ENCODE assay signal across 21 cellular contexts in the genomic region with DNA sequence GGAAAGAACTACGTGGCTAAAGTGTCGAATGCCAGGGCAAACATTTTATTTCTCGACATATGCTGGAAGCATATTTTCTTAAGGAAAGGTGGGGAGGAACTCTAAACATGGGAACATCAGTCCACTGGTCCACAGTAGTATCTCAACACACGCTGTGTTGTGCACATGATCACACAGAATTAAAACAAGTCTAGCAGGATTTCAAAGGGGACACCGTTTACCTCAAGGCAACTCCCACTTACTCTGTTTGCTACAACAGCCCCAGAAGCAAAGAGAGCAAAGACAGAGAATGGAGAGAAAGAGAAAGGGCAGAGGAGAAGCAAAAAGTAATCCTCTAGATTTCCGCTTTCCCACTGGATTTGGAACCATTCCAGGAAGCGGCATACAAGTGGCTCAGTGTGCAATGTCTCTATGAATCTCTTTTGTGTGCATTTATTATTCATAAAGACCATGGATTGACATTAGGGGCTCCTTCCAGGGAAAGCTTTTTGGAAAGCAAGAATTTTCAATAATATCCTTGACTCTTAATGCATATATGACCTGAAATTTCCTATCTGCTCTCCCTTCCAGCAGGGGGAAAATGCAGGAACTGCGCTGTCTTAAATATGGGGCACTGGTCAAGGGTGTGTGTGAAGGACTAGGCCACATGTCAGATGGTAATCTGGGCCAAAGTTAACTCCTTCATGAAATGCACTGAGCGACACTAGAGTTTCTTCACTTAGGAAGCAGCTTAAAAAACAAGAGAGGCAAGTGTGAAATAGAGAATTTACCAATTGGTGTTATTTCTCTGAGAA. TPM values are rescaled to one million over a fixed set of nuclear protein-coding genes. Genes with fewer than 3 reads are reported as not detected.
DNase-seq lines count a peak whose midpoint lies in the region; FAIRE-seq and TF ChIP-seq lines count a peak whose summit lies in the region.
"Had no signal": no experiment of that assay in that cellular context is flagged by ENCODE, and none has a peak within 500 bp of the region (broad histone marks: within the 10 kb centered on the region; RNA-seq: fewer than 3 reads in every experiment).

No MANE protein-coding gene starts in this region.

- H3K36me3 ChIP-seq in keratinocyte (ENCODE audit: control insufficient read depth in 2 of 2, extremely low read depth in 1 of 2, insufficient read depth in 2 of 2, low read length in 2 of 2) (peaks cover 0 to 2% of the 10 kb centered on the region in 2 experiments), testis (ENCODE audit: low read depth, missing control alignments) (no peaks in the 10 kb centered on the region)

- no peak overlapping the region for H2AFZ ChIP-seq in keratinocyte (ENCODE audit: control insufficient read depth, low read length)
- H2AFZ ChIP-seq: GM23248 had no signal

- peaks cover 47% of the 10 kb centered on the region for H3K79me2 ChIP-seq in keratinocyte (ENCODE audit: control insufficient read depth, insufficient read depth, low read length)

- H3K4me1 ChIP-seq in keratinocyte (ENCODE audit: control insufficient read depth, extremely low read depth, insufficient read depth, low read length) (peaks cover 67% of the 10 kb centered on the region), testis (peaks cover 37% of the 10 kb centered on the region)

- intact Hi-C loops in testis (cut with DNase I; ENCODE audit: low total_unique reads) = no loop called here

- DNase-seq in NCI-H446 (lab: John Stamatoyannopoulos, UW) (peak; percentile 12 to 60), NCI-H446 treated with DMSO at 0.1 percent for 48 hours (lab: John Stamatoyannopoulos, UW) (no peak), SK-MEL-5 (ENCODE audit: low read depth, low spot score) (peak; percentile 48), keratinocyte (ENCODE audit: low read depth, low spot score) (no peak), testis (no peak), activated T-cell treated with anti-CD3 and anti-CD28 coated beads for 4 hours (no peak), DMS79 (lab: John Stamatoyannopoulos, UW) (no peak)
- no peak for DNase-seq in activated naive CD4-positive, alpha-beta T cell treated with anti-CD3 and anti-CD28 coated beads, Interleukin-2, amount 50 U/mL, for 16 hours
- DNase-seq: activated CD8-positive, alpha-beta T cell treated with anti-CD3 and anti-CD28 coated beads for 36 hours; CD4-positive, CD25-positive, alpha-beta regulatory T cell; central memory CD4-positive, alpha-beta T cell; effector CD8-positive, alpha-beta T cell; EL; GM23248; left ventricle myocardium superior; NCI-H1048; NCI-H510A; posterior cingulate gyrus; stimulated activated CD4-positive, alpha-beta T cell treated with anti-CD3 and anti-CD28 coated beads, Interleukin-12 subunit alpha, Interleukin-12 subunit beta, amount 100 ng/mL, for 4 hours; stimulated activated naive B cell treated with anti-CD40 and anti-IgM and Interleukin-4, amounts not matched to agents 10 μg/mL and 1 μg/mL and 100 μg/mL, for 72 hours; SW 1271 had no signal

- peak overlapping the region; percentile 18 for H3K4me2 ChIP-seq in keratinocyte (ENCODE audit: control insufficient read depth, extremely low read depth, insufficient read depth, low read depth, low read length)

- no peak overlapping the region for H3K4me3 ChIP-seq in keratinocyte (ENCODE audit: control insufficient read depth in 2 of 3, extremely low read depth in 1 of 3, insufficient read depth in 2 of 3, low read depth in 1 of 3, low read length in 3 of 3)
- H3K4me3 ChIP-seq in testis = no peak overlapping the region
- H3K4me3 ChIP-seq: GM23248 had no signal

- H3K27me3 ChIP-seq in keratinocyte (ENCODE audit: control insufficient read depth, extremely low read depth, insufficient read depth, low read length) = no peaks in the 10 kb centered on the region
- H3K27me3 ChIP-seq in testis = no peaks in the 10 kb centered on the region

- no peak overlapping the region for H3K9ac ChIP-seq in keratinocyte (ENCODE audit: control insufficient read depth, extremely low read depth, insufficient read depth, low read length)
- H3K9ac ChIP-seq: GM23248 had no signal

- H4K20me1 ChIP-seq in keratinocyte (ENCODE audit: control insufficient read depth, extremely low read depth, insufficient read depth, low read length) = no peaks in the 10 kb centered on the region

- no peak for TF ChIP-seq POLR2A in testis (IDR thresholded peaks at IDR 0.05)

- TF ChIP-seq CTCF in keratinocyte (optimal IDR thresholded peaks at IDR 0.05 in 1 of 3, IDR thresholded peaks at IDR 0.05 in 1 of 3, conservative IDR thresholded peaks at IDR 0.05 in 1 of 3; ENCODE audit: extremely low read depth in 1 of 3, insufficient read depth in 2 of 3, low read length in 3 of 3) = no peak
- TF ChIP-seq CTCF in testis (IDR thresholded peaks at IDR 0.05) = no peak

- 77 to 82% methylated on average over 9 of the region's 9 CpGs for WGBS in testis, 2 donors

- H3K9me3 ChIP-seq in keratinocyte (ENCODE audit: control insufficient read depth, low read depth, low read length) (no peaks in the 10 kb centered on the region), testis (no peaks in the 10 kb centered on the region)

- H3K27ac ChIP-seq in keratinocyte (ENCODE audit: control insufficient read depth, insufficient read depth, low read length) (no peak overlapping the region), testis (peak overlapping the region; percentile 11 to 51)
- H3K27ac ChIP-seq: GM23248 had no signal

- in situ Hi-C loops in SK-MEL-5 (cut with HindIII; ENCODE audit: low pct_unique_long_range_greater_than_20kb, low sequenced_read_pairs) = no loop called here

- no peaks in the 10 kb centered on the region for H3K9me1 ChIP-seq in keratinocyte (ENCODE audit: control insufficient read depth, extremely low read depth, insufficient read depth, low read length)

- dilution Hi-C loops in keratinocyte (cut with MboI; ENCODE audit: extremely low pct_ligation_motif_present, low sequenced_read_pairs) = no loop called here

- no peak for FAIRE-seq in keratinocyte (lab: Jason Lieb, UNC)

RNA-seq across cellular contexts. Expression of a gene that starts 34.8 kb away (rescaled TPM):
- 7.1 and 8.1 TPM in 2 replicates for total RNA-seq in SK-MEL-5 (2014; rRNA removed; shearing (Covaris generic))
- polyA plus RNA-seq in SK-MEL-5 (2015; cell fraction: cytosol; rRNA removed) = 13.1 and 13.2 TPM in 2 replicates
- polyA plus RNA-seq in SK-MEL-5 (2015; cell fraction: nucleus; rRNA removed) = 5.5 and 7.9 TPM in 2 replicates
- polyA plus RNA-seq in keratinocyte = 1.6 to 4.2 TPM (median 3.1 TPM) in 3 replicates
- 3.5 TPM for polyA plus RNA-seq in keratinocyte (2011; ENCODE audit: low read depth)
- polyA plus RNA-seq in keratinocyte (2011; cell fraction: cytosol; rRNA removed) = 1.8 and 2.1 TPM in 2 replicates
- polyA plus RNA-seq in keratinocyte (2011; cell fraction: nucleus; rRNA removed) = 1.8 and 2.0 TPM in 2 replicates
- polyA plus RNA-seq in keratinocyte (2012; ENCODE audit: low replicate concordance) = 2.7 and 5.8 TPM in 2 replicates
- polyA minus RNA-seq in keratinocyte = 0.59 to 2.1 TPM (median 0.66 TPM) in 3 replicates
- polyA minus RNA-seq in keratinocyte (2011; cell fraction: cytosol; rRNA and poly(A)+ RNA removed) = 1.2 TPM
- 3.0 and 7.3 TPM in 2 replicates for polyA minus RNA-seq in keratinocyte (2011; cell fraction: nucleus; rRNA and poly(A)+ RNA removed)
- total RNA-seq in testis = 10 to 100 TPM; 24.2 to 40.9 TPM
- polyA plus RNA-seq in testis (ENCODE audit: insufficient read depth, low read depth, low replicate concordance) = 15.2 TPM

Comparison
In these comparisons a context has a peak if more than half of its experiments do, and no peak if none do; other contexts are left out.
1. DNase-seq: peak in NCI-H446 (2 of 2) and SK-MEL-5 (single experiment); none in NCI-H446 treated with DMSO at 0.1 percent for 48 hours (single experiment), keratinocyte (single experiment), testis (single experiment), activated T-cell treated with anti-CD3 and anti-CD28 coated beads for 4 hours (single experiment), activated naive CD4-positive, alpha-beta T cell treated with anti-CD3 and anti-CD28 coated beads, Interleukin-2, amount 50 U/mL, for 16 hours (single experiment) and DMS79 (single experiment).